Comparison of ENCODE assay signal across 7 cellular contexts in the genomic region with DNA sequence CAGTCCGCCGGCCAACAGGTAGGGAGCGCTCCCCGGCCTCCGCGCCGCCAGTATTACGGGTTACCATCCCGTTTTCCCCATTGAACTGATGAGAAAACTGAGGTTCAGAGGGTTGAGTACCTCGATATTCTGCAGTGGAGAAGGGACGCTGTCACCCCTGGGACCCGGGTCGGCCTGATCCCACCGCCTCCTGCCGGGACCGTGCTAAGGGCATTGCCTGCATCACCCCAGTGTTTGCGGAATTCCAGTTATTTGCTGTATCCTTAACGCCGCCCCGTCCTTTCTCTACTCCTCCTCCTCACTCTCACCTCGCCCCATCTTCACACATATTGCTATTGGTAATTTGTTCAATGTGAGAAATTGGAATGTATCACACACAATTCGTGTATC. TPM values are rescaled to one million over a fixed set of nuclear protein-coding genes. Genes with fewer than 3 reads are reported as not detected.
DNase-seq lines count a peak whose midpoint lies in the region; TF ChIP-seq lines count a peak whose summit lies in the region.

No MANE protein-coding gene starts in this region.

- no peaks in the 10 kb centered on the region for H3K79me2 ChIP-seq in H9 (ENCODE audit: insufficient read depth, low read length)

- peaks cover 0 to 5% of the 10 kb centered on the region in 2 experiments; a peak in 1 of 5 replicates for H3K9me3 Mint-ChIP-seq in H9
- no peaks in the 10 kb centered on the region for H3K9me3 Mint-ChIP-seq in activated T-helper 2 cell treated with anti-CD3 and anti-CD28 coated beads, Interferon-gamma antibody, Interleukin-2, Interleukin-4, amounts not matched to agents 10 μg/mL and 5 μg/mL and 100 μg/mL, durations not matched to agents 14 hours and 24 hours and 36 hours

- H2BK20ac ChIP-seq in H9 (ENCODE audit: low read depth, low read length, poor library complexity, severe bottlenecking): no peak overlapping the region

- H3K27ac ChIP-seq in H9 (ENCODE audit: insufficient read length, low read depth, low read length): no peak overlapping the region
- no peak overlapping the region for H3K27ac ChIP-seq in iPS-20b (ENCODE audit: low read length)
- H3K27ac ChIP-seq in stomach: peak overlapping the region; percentile 68 to 93 (median 91)

- no peak overlapping the region for H2BK12ac ChIP-seq in H9 (ENCODE audit: insufficient read length, low read depth, low read length)

- peak overlapping the region; percentile 64 for H3K4me2 ChIP-seq in H9 (ENCODE audit: insufficient read depth, insufficient read length, low read length)

- TF ChIP-seq POLR2A in stomach (IDR thresholded peaks at IDR 0.05): no peak

- no peak overlapping the region for H2AK5ac ChIP-seq in H9 (ENCODE audit: insufficient read length, low read length)

- no peak for TF ChIP-seq EP300 in stomach (IDR thresholded peaks at IDR 0.05)

- TF ChIP-seq CTCF in H9 (conservative IDR thresholded peaks at IDR 0.05): no peak
- TF ChIP-seq CTCF in stomach (IDR thresholded peaks at IDR 0.05): no peak

- no peak overlapping the region for H2BK5ac ChIP-seq in H9 (ENCODE audit: insufficient read length, low read length)

- H3K9ac ChIP-seq in H9 (ENCODE audit: extremely low read depth, insufficient read length, low read length) (no peak overlapping the region), iPS-20b (ENCODE audit: low read depth, low read length) (no peak overlapping the region)

- no peaks in the 10 kb centered on the region for H3K79me1 ChIP-seq in H9 (ENCODE audit: insufficient read depth, low read depth, low read length, poor library complexity, severe bottlenecking)

- H2AFZ ChIP-seq in H9 (ENCODE audit: low read length): no peak overlapping the region

- H3K23ac ChIP-seq in H9 (ENCODE audit: insufficient read length, low read depth, low read length): no peak overlapping the region

- H3K4me3 Mint-ChIP-seq in H9: peak overlapping the region; percentile 61 to 87
- H3K4me3 Mint-ChIP-seq in activated T-helper 2 cell treated with anti-CD3 and anti-CD28 coated beads, Interferon-gamma antibody, Interleukin-2, Interleukin-4, amounts not matched to agents 10 μg/mL and 5 μg/mL and 100 μg/mL, durations not matched to agents 14 hours and 24 hours and 36 hours (ENCODE audit: low read depth): peak overlapping the region; percentile 64

- H3K4ac ChIP-seq in H9 (ENCODE audit: low read depth, low read length): no peak overlapping the region

- H3K9me3 ChIP-seq in H9 (ENCODE audit: control insufficient read depth, low read depth, low read length) (no peaks in the 10 kb centered on the region), iPS-20b (ENCODE audit: insufficient read depth, low read depth, low read length) (no peaks in the 10 kb centered on the region), stomach (no peaks in the 10 kb centered on the region)

- no peak overlapping the region for H3K27ac Mint-ChIP-seq in H9
- H3K27ac Mint-ChIP-seq in activated T-helper 2 cell treated with anti-CD3 and anti-CD28 coated beads, Interferon-gamma antibody, Interleukin-2, Interleukin-4, amounts not matched to agents 10 μg/mL and 5 μg/mL and 100 μg/mL, durations not matched to agents 14 hours and 24 hours and 36 hours: no peak overlapping the region

- H3K23me2 ChIP-seq in H9 (ENCODE audit: insufficient read length, low read depth, low read length, poor library complexity, severe bottlenecking): peaks cover 14% of the 10 kb centered on the region

- H3K27me3 ChIP-seq in H9 (ENCODE audit: insufficient read depth, low read length) (no peaks in the 10 kb centered on the region; the same call in 1 of the 2 replicates), iPS-20b (ENCODE audit: insufficient read depth, low read length) (peaks cover 52% of the 10 kb centered on the region), stomach (peaks cover 0 to 43% (median 14%) of the 10 kb centered on the region in 3 donors)

- WGBS in H9 (ENCODE audit: extremely low coverage, insufficient read length, low lambda C conversion rate): no CpG with 5 or more reads among the region's 22 CpGs
- WGBS in stomach, 5 donors: 2 to 4% (median 2%) methylated on average over 22 of the region's 22 CpGs

- H3K56ac ChIP-seq in H9 (ENCODE audit: insufficient read length, low read depth, low read length): no peak overlapping the region

- no peak overlapping the region for H4K8ac ChIP-seq in H9 (replicated peaks; ENCODE audit: insufficient read length, low read depth, low read length)

- intact Hi-C loops in activated T-helper 2 cell treated with anti-CD3 and anti-CD28 coated beads, Interferon-gamma antibody, Interleukin-2, Interleukin-4, amounts not matched to agents 10 μg/mL and 5 μg/mL and 100 μg/mL, durations not matched to agents 14 hours and 24 hours and 36 hours (cut with micrococcal nuclease): no loop called here
- intact Hi-C loops in stomach (cut with DNase I; ENCODE audit: low total_unique reads): no loop called here

- H4K5ac ChIP-seq in H9 (ENCODE audit: insufficient read length, low read depth, low read length): no peak overlapping the region

- H3K27me3 Mint-ChIP-seq in H9 (ENCODE audit: low read depth): peaks cover 64% of the 10 kb centered on the region
- peaks cover 58% of the 10 kb centered on the region for H3K27me3 Mint-ChIP-seq in activated T-helper 2 cell treated with anti-CD3 and anti-CD28 coated beads, Interferon-gamma antibody, Interleukin-2, Interleukin-4, amounts not matched to agents 10 μg/mL and 5 μg/mL and 100 μg/mL, durations not matched to agents 14 hours and 24 hours and 36 hours (ENCODE audit: low read depth)

- H4K91ac ChIP-seq in H9 (ENCODE audit: insufficient read length, low read depth, low read length): no peak overlapping the region

- H3K4me1 Mint-ChIP-seq in H9: peaks cover 28 to 36% of the 10 kb centered on the region in 2 experiments
- peaks cover 11% of the 10 kb centered on the region for H3K4me1 Mint-ChIP-seq in activated T-helper 2 cell treated with anti-CD3 and anti-CD28 coated beads, Interferon-gamma antibody, Interleukin-2, Interleukin-4, amounts not matched to agents 10 μg/mL and 5 μg/mL and 100 μg/mL, durations not matched to agents 14 hours and 24 hours and 36 hours (ENCODE audit: low read depth)

- no peak overlapping the region for H2BK120ac ChIP-seq in H9 (ENCODE audit: low read depth, low read length, poor library complexity, severe bottlenecking)

- H3K36me3 ChIP-seq in iPS-20b (ENCODE audit: insufficient read depth, low read depth, low read length) (no peaks in the 10 kb centered on the region), stomach (no peaks in the 10 kb centered on the region)

- no peak overlapping the region for H3T11ph ChIP-seq in H9 (ENCODE audit: low read length)

- no peak overlapping the region for H3K14ac ChIP-seq in H9 (ENCODE audit: insufficient read depth, low read length)

- peaks cover 0 to 2% (median 0%) of the 10 kb centered on the region in 3 experiments; a peak in 2 of 7 replicates for H3K36me3 Mint-ChIP-seq in H9 (ENCODE audit: insufficient read depth in 1 of 3, low read depth in 3 of 3)
- H3K36me3 Mint-ChIP-seq in activated T-helper 2 cell treated with anti-CD3 and anti-CD28 coated beads, Interferon-gamma antibody, Interleukin-2, Interleukin-4, amounts not matched to agents 10 μg/mL and 5 μg/mL and 100 μg/mL, durations not matched to agents 14 hours and 24 hours and 36 hours (ENCODE audit: low read depth): no peaks in the 10 kb centered on the region

- no peak for DNase-seq in H9
- DNase-seq in activated T-helper 2 cell treated with anti-CD3 and anti-CD28 coated beads, Interferon-gamma antibody, Interleukin-2, Interleukin-4, amounts not matched to agents 10 μg/mL and 5 μg/mL and 100 μg/mL, durations not matched to agents 14 hours and 24 hours and 36 hours (ENCODE audit: low spot score): no peak
- no peak for DNase-seq in stomach
- DNase-seq in inferior parietal cortex (ENCODE audit: extremely low spot score): no peak
- no peak for DNase-seq in HuH-7.5 (ENCODE audit: low spot score)
- DNase-seq in NCI-H748 (lab: John Stamatoyannopoulos, UW; ENCODE audit: unreplicated experiment): no peak

- H3K4me3 ChIP-seq in iPS-20b (ENCODE audit: low read length) (peak overlapping the region; percentile 76), stomach (peak overlapping the region; percentile 84 to 91 (median 88))

- no peak overlapping the region for H2BK15ac ChIP-seq in H9 (ENCODE audit: low read depth, low read length)

- peaks cover 8% of the 10 kb centered on the region; the same call in 1 of the 2 replicates for H3K4me1 ChIP-seq in H9 (ENCODE audit: insufficient read depth, low read length)
- peaks cover 8% of the 10 kb centered on the region for H3K4me1 ChIP-seq in iPS-20b (ENCODE audit: insufficient read depth, low read length)
- peaks cover 23 to 55% (median 48%) of the 10 kb centered on the region in 4 donors for H3K4me1 ChIP-seq in stomach

- no peaks in the 10 kb centered on the region for H4K20me1 ChIP-seq in H9 (ENCODE audit: control insufficient read depth, insufficient read depth, insufficient read length)

- H3K18ac ChIP-seq in H9 (ENCODE audit: insufficient read length, low read depth, low read length): no peak overlapping the region

RNA-seq across cellular contexts. Expression of gene A4GALT, which starts 0.4 kb away (rescaled TPM):
- total RNA-seq in H9 (2021) (3.4 and 4.8 TPM in 2 replicates), stomach (10 to 100 TPM in 3 of 5 donors, 1 to 10 TPM in 2; 3.2 to 59.4 (median 13.3) TPM)
- total RNA-seq in activated T-helper 2 cell treated with anti-CD3 and anti-CD28 coated beads, Interferon-gamma antibody, Interleukin-2, Interleukin-4, amounts not matched to agents 10 μg/mL and 5 μg/mL and 100 μg/mL, durations not matched to agents 14 hours and 24 hours and 36 hours: not detected in 2 replicates
- 10 to 100 TPM; 20.9 to 28.9 (median 23.9) TPM for polyA plus RNA-seq in stomach

Comparison
In these comparisons a context has a peak if more than half of its experiments do, and no peak if none do; other contexts are left out.
1. H3K27ac ChIP-seq: peak in stomach (5 of 5); none in H9 (single experiment) and iPS-20b (single experiment).